Comparison of ENCODE assay signal across 1 cellular context in the genomic region with DNA sequence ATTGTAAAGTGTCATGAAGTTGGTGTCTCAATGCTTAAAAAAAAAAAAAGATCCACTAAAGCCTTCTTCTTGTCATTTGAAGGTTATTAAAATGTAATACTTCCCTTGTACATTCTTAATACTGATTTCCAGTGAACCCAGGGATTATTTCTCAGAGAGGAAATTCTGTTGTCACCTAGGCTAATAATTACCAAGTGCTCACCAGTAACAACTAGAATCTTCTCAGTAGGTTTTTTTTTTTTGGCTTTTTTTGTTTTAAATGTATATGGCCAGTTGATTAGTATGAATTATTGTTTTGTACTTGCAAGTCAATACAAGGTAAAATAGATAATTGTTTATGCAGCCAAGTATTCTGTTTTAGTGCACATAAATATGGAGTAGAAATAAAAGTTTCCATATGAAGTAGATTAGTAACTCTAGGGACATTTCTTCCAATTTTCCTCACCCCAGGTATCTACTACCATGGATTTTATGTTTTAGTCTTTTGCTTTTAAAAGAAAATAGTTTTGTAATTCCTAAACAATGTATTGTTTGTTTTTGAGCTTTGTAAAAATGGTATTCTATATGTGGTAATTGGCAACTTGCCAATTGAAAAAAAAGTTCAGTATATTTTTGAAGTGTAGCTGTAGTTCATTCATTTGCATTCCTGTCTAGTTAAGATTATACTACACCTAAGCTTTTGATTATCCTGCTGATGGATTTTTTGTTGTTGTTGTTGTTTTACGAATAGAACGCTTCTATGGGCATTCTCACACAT.
TF ChIP-seq lines count a peak whose summit lies in the region.

No MANE protein-coding gene starts in this region.

TF ChIP-seq in HEK293, 187 proteins besides CTCF, POLR2A, EP300 and RAD21 (continued from another document and continues in another):
- TF ChIP-seq, protein P1, sequence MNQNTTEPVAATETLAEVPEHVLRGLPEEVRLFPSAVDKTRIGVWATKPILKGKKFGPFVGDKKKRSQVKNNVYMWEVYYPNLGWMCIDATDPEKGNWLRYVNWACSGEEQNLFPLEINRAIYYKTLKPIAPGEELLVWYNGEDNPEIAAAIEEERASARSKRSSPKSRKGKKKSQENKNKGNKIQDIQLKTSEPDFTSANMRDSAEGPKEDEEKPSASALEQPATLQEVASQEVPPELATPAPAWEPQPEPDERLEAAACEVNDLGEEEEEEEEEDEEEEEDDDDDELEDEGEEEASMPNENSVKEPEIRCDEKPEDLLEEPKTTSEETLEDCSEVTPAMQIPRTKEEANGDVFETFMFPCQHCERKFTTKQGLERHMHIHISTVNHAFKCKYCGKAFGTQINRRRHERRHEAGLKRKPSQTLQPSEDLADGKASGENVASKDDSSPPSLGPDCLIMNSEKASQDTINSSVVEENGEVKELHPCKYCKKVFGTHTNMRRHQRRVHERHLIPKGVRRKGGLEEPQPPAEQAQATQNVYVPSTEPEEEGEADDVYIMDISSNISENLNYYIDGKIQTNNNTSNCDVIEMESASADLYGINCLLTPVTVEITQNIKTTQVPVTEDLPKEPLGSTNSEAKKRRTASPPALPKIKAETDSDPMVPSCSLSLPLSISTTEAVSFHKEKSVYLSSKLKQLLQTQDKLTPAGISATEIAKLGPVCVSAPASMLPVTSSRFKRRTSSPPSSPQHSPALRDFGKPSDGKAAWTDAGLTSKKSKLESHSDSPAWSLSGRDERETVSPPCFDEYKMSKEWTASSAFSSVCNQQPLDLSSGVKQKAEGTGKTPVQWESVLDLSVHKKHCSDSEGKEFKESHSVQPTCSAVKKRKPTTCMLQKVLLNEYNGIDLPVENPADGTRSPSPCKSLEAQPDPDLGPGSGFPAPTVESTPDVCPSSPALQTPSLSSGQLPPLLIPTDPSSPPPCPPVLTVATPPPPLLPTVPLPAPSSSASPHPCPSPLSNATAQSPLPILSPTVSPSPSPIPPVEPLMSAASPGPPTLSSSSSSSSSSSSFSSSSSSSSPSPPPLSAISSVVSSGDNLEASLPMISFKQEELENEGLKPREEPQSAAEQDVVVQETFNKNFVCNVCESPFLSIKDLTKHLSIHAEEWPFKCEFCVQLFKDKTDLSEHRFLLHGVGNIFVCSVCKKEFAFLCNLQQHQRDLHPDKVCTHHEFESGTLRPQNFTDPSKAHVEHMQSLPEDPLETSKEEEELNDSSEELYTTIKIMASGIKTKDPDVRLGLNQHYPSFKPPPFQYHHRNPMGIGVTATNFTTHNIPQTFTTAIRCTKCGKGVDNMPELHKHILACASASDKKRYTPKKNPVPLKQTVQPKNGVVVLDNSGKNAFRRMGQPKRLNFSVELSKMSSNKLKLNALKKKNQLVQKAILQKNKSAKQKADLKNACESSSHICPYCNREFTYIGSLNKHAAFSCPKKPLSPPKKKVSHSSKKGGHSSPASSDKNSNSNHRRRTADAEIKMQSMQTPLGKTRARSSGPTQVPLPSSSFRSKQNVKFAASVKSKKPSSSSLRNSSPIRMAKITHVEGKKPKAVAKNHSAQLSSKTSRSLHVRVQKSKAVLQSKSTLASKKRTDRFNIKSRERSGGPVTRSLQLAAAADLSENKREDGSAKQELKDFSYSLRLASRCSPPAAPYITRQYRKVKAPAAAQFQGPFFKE (tag by site-specific recombination; IDR thresholded peaks at IDR 0.05; ENCODE audit: borderline replicate concordance): no peak
- TF ChIP-seq ZNF792 (tag by site-specific recombination; IDR thresholded peaks at IDR 0.05) (no peak), AEBP2 (tag by site-specific recombination; IDR thresholded peaks at IDR 0.05; ENCODE audit: borderline replicate concordance) (no peak), ZNF366 (tag by site-specific recombination; conservative IDR thresholded peaks at IDR 0.05) (no peak), ZNF175 (tag by site-specific recombination; IDR thresholded peaks at IDR 0.05) (no peak), ZNF140 (tag by site-specific recombination; IDR thresholded peaks at IDR 0.05) (no peak), ZNF558 (tag by site-specific recombination; IDR thresholded peaks at IDR 0.05) (0 out of 2 replicates have a peak, but pooled peaks have one; percentile 38), ZNF16 (tag by site-specific recombination; IDR thresholded peaks at IDR 0.05; ENCODE audit: low read depth) (no peak), KLF10 (tag by site-specific recombination; IDR thresholded peaks at IDR 0.05) (peak; percentile 79), OSR2 (tag by site-specific recombination; IDR thresholded peaks at IDR 0.05) (0 out of 2 replicates have a peak, but pooled peaks have one; percentile 24), REPIN1 (tag by site-specific recombination; IDR thresholded peaks at IDR 0.05; ENCODE audit: low read depth) (no peak), ZNF664 (tag by site-specific recombination; IDR thresholded peaks at IDR 0.05) (peak; percentile 36; the same call in 1 of the 2 replicates), ZNF19 (tag by site-specific recombination; IDR thresholded peaks at IDR 0.05; ENCODE audit: low read depth) (no peak), GLIS1 (tag by site-specific recombination; IDR thresholded peaks at IDR 0.05) (no peak), ZNF837 (tag by site-specific recombination; IDR thresholded peaks at IDR 0.05) (no peak), RBAK (tag by site-specific recombination; IDR thresholded peaks at IDR 0.05) (no peak), ZNF37A (tag by site-specific recombination; IDR thresholded peaks at IDR 0.05) (peak; percentile 88), ZNF18 (tag by site-specific recombination; IDR thresholded peaks at IDR 0.05) (0 out of 2 replicates have a peak, but pooled peaks have one; percentile 10), ZNF645 (tag by site-specific recombination; IDR thresholded peaks at IDR 0.05) (no peak), YY1 (tag by site-specific recombination; IDR thresholded peaks at IDR 0.05) (no peak), ZNF626 (tag by site-specific recombination; IDR thresholded peaks at IDR 0.05) (peak; percentile 90; the same call in 1 of the 2 replicates), KLF8 (tag by site-specific recombination; IDR thresholded peaks at IDR 0.05) (no peak; the same call in 1 of the 2 replicates), ZNF138 (tag by site-specific recombination; IDR thresholded peaks at IDR 0.05; ENCODE audit: borderline replicate concordance) (no peak), ZNF623 (tag by site-specific recombination; IDR thresholded peaks at IDR 0.05) (no peak), ZNF701 (tag by site-specific recombination; IDR thresholded peaks at IDR 0.05) (no peak), ZNF362 (tag by site-specific recombination; IDR thresholded peaks at IDR 0.05) (peak; percentile 58; the same call in 1 of the 2 replicates), ZNF248 (tag by site-specific recombination; IDR thresholded peaks at IDR 0.05) (peak; percentile 85; the same call in 1 of the 2 replicates), PRDM10 (tag by site-specific recombination; IDR thresholded peaks at IDR 0.05) (no peak), ZNF280D (tag by site-specific recombination; IDR thresholded peaks at IDR 0.05) (no peak), ZFHX2 (tag by site-specific recombination; conservative IDR thresholded peaks at IDR 0.05) (no peak)
- TF ChIP-seq, protein P2, sequence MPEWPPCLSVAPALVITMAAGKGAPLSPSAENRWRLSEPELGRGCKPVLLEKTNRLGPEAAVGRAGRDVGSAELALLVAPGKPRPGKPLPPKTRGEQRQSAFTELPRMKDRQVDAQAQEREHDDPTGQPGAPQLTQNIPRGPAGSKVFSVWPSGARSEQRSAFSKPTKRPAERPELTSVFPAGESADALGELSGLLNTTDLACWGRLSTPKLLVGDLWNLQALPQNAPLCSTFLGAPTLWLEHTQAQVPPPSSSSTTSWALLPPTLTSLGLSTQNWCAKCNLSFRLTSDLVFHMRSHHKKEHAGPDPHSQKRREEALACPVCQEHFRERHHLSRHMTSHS (tag by site-specific recombination; IDR thresholded peaks at IDR 0.05): no peak
- TF ChIP-seq, protein P3, sequence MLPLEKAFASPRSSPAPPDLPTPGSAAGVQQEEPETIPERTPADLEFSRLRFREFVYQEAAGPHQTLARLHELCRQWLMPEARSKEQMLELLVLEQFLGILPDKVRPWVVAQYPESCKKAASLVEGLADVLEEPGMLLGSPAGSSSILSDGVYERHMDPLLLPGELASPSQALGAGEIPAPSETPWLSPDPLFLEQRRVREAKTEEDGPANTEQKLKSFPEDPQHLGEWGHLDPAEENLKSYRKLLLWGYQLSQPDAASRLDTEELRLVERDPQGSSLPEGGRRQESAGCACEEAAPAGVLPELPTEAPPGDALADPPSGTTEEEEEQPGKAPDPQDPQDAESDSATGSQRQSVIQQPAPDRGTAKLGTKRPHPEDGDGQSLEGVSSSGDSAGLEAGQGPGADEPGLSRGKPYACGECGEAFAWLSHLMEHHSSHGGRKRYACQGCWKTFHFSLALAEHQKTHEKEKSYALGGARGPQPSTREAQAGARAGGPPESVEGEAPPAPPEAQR (tag by site-specific recombination; IDR thresholded peaks at IDR 0.05): no peak; the same call in 1 of the 2 replicates
